ENCODE assay signal across 17 cellular contexts in the genomic region with DNA sequence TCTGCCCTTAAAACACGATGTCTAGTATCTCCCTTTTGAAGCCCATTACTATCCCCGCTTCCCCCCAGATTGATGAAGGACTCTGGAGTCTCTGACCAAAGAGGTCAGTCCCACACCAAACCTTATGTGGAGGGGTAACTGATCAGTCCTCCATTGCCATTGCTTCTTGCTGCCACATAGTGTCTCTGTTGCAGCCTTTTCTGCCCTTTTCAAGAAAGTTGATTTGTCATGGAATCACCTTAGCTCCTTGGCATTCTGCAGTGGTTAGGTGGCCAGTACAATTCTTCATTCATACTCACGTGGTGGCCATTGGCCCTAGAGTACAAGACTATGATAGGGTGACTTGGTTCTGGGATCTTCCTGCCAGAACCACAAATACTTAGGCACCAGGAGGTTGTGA. TPM values are rescaled to one million over a fixed set of nuclear protein-coding genes. Genes with fewer than 3 reads are reported as not detected.
DNase-seq lines count a peak whose midpoint lies in the region; ATAC-seq and TF ChIP-seq lines count a peak whose summit lies in the region.
"Had no signal": no experiment of that assay in that cellular context is flagged by ENCODE, and none has a peak within 500 bp of the region (broad histone marks: within the 10 kb centered on the region; RNA-seq: fewer than 3 reads in every experiment).

No MANE protein-coding gene starts in this region.

- peak; percentile 33 for DNase-seq in mammary epithelial cell
- no peak for DNase-seq in MCF 10A (ENCODE audit: unreplicated experiment)
- peak; percentile 27 for DNase-seq in RKO (ENCODE audit: low spot score)
- DNase-seq in fibroblast of mammary gland (ENCODE audit: low read depth), result peak; percentile 55
- no peak for DNase-seq in Karpas-422
- DNase-seq in Peyer's patch, result no peak
- no peak for DNase-seq in endothelial cell (ENCODE audit: low spot score)
- DNase-seq: activated effector memory CD4-positive, alpha-beta T cell treated with anti-CD3 and anti-CD28 coated beads, Interleukin-2, amount 50 U/mL, for 16 hours; DMS153; foreskin melanocyte; NCI-H1105 treated with DMSO at 0.1 percent for 48 hours; NCI-H510A treated with DMSO at 0.1 percent for 48 hours; nephron progenitor cell; trophoblast cell had no signal

- H3K9me3 Mint-ChIP-seq in MCF 10A (ENCODE audit: unreplicated experiment) (no peaks in the 10 kb centered on the region), endothelial cell (ENCODE audit: unreplicated experiment) (no peaks in the 10 kb centered on the region)
- H3K9me3 Mint-ChIP-seq: nephron progenitor cell had no signal

- no peaks in the 10 kb centered on the region for H3K36me3 Mint-ChIP-seq in MCF 10A (ENCODE audit: insufficient read depth, unreplicated experiment)
- H3K36me3 Mint-ChIP-seq in endothelial cell (ENCODE audit: low read depth, unreplicated experiment), result no peaks in the 10 kb centered on the region

- 82% methylated on average over 3 of the region's 3 CpGs for WGBS in mammary epithelial cell (ENCODE audit: low coverage, missing lambda C conversion rate)

- H3K4me3 Mint-ChIP-seq in MCF 10A (ENCODE audit: unreplicated experiment) (no peak overlapping the region), endothelial cell (ENCODE audit: unreplicated experiment) (no peak overlapping the region)
- H3K4me3 Mint-ChIP-seq: central memory CD8-positive, alpha-beta T cell; nephron progenitor cell had no signal

- H3K27me3 Mint-ChIP-seq in MCF 10A (ENCODE audit: insufficient read depth, unreplicated experiment), result peaks cover 2% of the 10 kb centered on the region
- H3K27me3 Mint-ChIP-seq in endothelial cell (ENCODE audit: unreplicated experiment), result no peaks in the 10 kb centered on the region

- CTCF ChIA-PET in mammary epithelial cell (lab: Charles Lee; ENCODE audit: low non-redundant PET), result interaction anchor here (0.9 to 1.0 kb wide), 2 partner anchors 49 to 68 kb away, joined by 4 to 7 read pairs; no protein-coding TSS in a partner anchor
- CTCF ChIA-PET in MCF 10A (lab: Yijun Ruan, JAX), result no interaction called here

- H3K4me1 ChIP-seq in mammary epithelial cell (ENCODE audit: insufficient read depth, low read length), result peaks cover 12% of the 10 kb centered on the region
- H3K4me1 ChIP-seq in Karpas-422 (ENCODE audit: low read length), result no peaks in the 10 kb centered on the region
- H3K4me1 ChIP-seq in Peyer's patch, result no peaks in the 10 kb centered on the region

- no peaks in the 10 kb centered on the region for H4K20me1 ChIP-seq in mammary epithelial cell (ENCODE audit: insufficient read depth, low read length)
- H4K20me1 ChIP-seq in Karpas-422 (ENCODE audit: insufficient read depth, low read depth, low read length), result no peaks in the 10 kb centered on the region

- H3K4me3 ChIP-seq in mammary epithelial cell (replicated peaks in 1 of 3; ENCODE audit: insufficient read depth in 1 of 3, low read depth in 2 of 3, low read length in 3 of 3) (no peak overlapping the region), fibroblast of mammary gland (ENCODE audit: control insufficient read depth, low read depth, low read length) (no peak overlapping the region), Karpas-422 (ENCODE audit: low read length) (no peak overlapping the region), Peyer's patch (no peak overlapping the region)

- in situ Hi-C loops in mammary epithelial cell (cut with MboI; ENCODE audit: low sequenced_read_pairs in 2 of 2), result loop anchor here in 1 of 2 donors (10.0 kb wide), 1 partner anchor 60 kb away; no protein-coding TSS in a partner anchor

- H3K4me2 ChIP-seq in mammary epithelial cell (ENCODE audit: insufficient read depth, low read depth, low read length) (no peak overlapping the region), Karpas-422 (ENCODE audit: low read depth, low read length, poor library complexity, severe bottlenecking) (no peak overlapping the region)

- H3K9me2 ChIP-seq in Karpas-422 (replicated peaks; ENCODE audit: insufficient read depth, low read length), result no peaks in the 10 kb centered on the region

- H3K9ac ChIP-seq in mammary epithelial cell (ENCODE audit: insufficient read depth, low read length) (no peak overlapping the region), Karpas-422 (ENCODE audit: low read length) (no peak overlapping the region)

- no peak for ATAC-seq in GM18517 (IDR thresholded peaks at IDR 0.05; ENCODE audit: unreplicated experiment)

- intact Hi-C loops in mammary epithelial cell (cut with micrococcal nuclease) (loop anchor here (5.0 kb wide), 1 partner anchor 67 kb away; no protein-coding TSS in a partner anchor), MCF 10A (cut with micrococcal nuclease) (loop anchor here (1.0 kb wide), 1 partner anchor 693 kb away; no protein-coding TSS in a partner anchor)

- H3K4me1 Mint-ChIP-seq in MCF 10A (ENCODE audit: insufficient read depth, unreplicated experiment), result peaks cover 15% of the 10 kb centered on the region
- H3K4me1 Mint-ChIP-seq in endothelial cell (ENCODE audit: unreplicated experiment), result no peaks in the 10 kb centered on the region
- H3K4me1 Mint-ChIP-seq: central memory CD8-positive, alpha-beta T cell; nephron progenitor cell had no signal

- dilution Hi-C loops in mammary epithelial cell (cut with HindIII; ENCODE audit: low sequenced_read_pairs), result no loop called here

- H3K36me3 ChIP-seq in mammary epithelial cell (ENCODE audit: insufficient read depth, low read length), result no peaks in the 10 kb centered on the region
- no peaks in the 10 kb centered on the region for H3K36me3 ChIP-seq in Karpas-422 (ENCODE audit: insufficient read depth, low read length)
- no peaks in the 10 kb centered on the region for H3K36me3 ChIP-seq in Peyer's patch

- BruUV-seq in mammary epithelial cell (replicated peaks; lab: Mats Ljungman, UMichigan) (no TSS peak), MCF 10A (replicated peaks; lab: Mats Ljungman, UMichigan) (no TSS peak)

- peak; percentile 14 to 44 for TF ChIP-seq CTCF in mammary epithelial cell (conservative IDR thresholded peaks at IDR 0.05 in 1 of 2, IDR thresholded peaks at IDR 0.05 in 1 of 2; ENCODE audit: extremely low read depth in 1 of 2, insufficient read depth in 1 of 2, low read depth in 1 of 2, low read length in 2 of 2)
- TF ChIP-seq CTCF in MCF 10A (IDR thresholded peaks at IDR 0.05; ENCODE audit: unreplicated experiment), result no peak
- TF ChIP-seq CTCF in fibroblast of mammary gland (conservative IDR thresholded peaks at IDR 0.05; ENCODE audit: control insufficient read depth, insufficient read depth, low read depth, low read length), result peak; percentile 47
- no peak for TF ChIP-seq CTCF in Peyer's patch (IDR thresholded peaks at IDR 0.05)
- TF ChIP-seq CTCF in endothelial cell (IDR thresholded peaks at IDR 0.05; ENCODE audit: unreplicated experiment), result no peak

- POLR2A ChIA-PET in MCF 10A (lab: Yijun Ruan, JAX), result interaction anchor here (1.3 kb wide), 1 partner anchor 8 kb away, joined by 4 read pairs; a partner anchor contains a TSS

- H3K27ac ChIP-seq in mammary epithelial cell (ENCODE audit: insufficient read depth, low read depth, low read length) (no peak overlapping the region), Karpas-422 (ENCODE audit: low read length) (no peak overlapping the region), Peyer's patch (no peak overlapping the region)

- no peak overlapping the region for H3K27ac Mint-ChIP-seq in MCF 10A (ENCODE audit: low read depth, unreplicated experiment)
- no peak overlapping the region for H3K27ac Mint-ChIP-seq in endothelial cell (ENCODE audit: unreplicated experiment)
- H3K27ac Mint-ChIP-seq: nephron progenitor cell had no signal

- H2AFZ ChIP-seq in mammary epithelial cell (ENCODE audit: low read depth, low read length) (no peak overlapping the region), Karpas-422 (ENCODE audit: low read length) (no peak overlapping the region)

- TF ChIP-seq POLR2A in Peyer's patch (IDR thresholded peaks at IDR 0.05), result no peak

- H3K27me3 ChIP-seq in mammary epithelial cell (ENCODE audit: insufficient read depth, low read length) (no peaks in the 10 kb centered on the region), Karpas-422 (ENCODE audit: low read length) (no peaks in the 10 kb centered on the region), Peyer's patch (no peaks in the 10 kb centered on the region)

- H3K79me2 ChIP-seq in mammary epithelial cell (ENCODE audit: insufficient read depth, low read length) (no peaks in the 10 kb centered on the region), Karpas-422 (ENCODE audit: low read length) (no peaks in the 10 kb centered on the region)

- H3K9me3 ChIP-seq in mammary epithelial cell (replicated peaks; ENCODE audit: insufficient read depth, low read length) (no peaks in the 10 kb centered on the region), Karpas-422 (ENCODE audit: low read length) (no peaks in the 10 kb centered on the region), Peyer's patch (no peaks in the 10 kb centered on the region)

RNA-seq across cellular contexts. Expression of a gene that starts 8.4 kb away (rescaled TPM):
- total RNA-seq in mammary epithelial cell (under 1 TPM in 1 of 2 donors, not detected in 1; 0.33 TPM), MCF 10A (2022) (not detected in 2 replicates), Peyer's patch (1 to 10 TPM in 1 of 4 donors, under 1 TPM in 2, not detected in 1; 0.27 to 1.7 (median 0.35) TPM), endothelial cell (ENCODE audit: unreplicated experiment) (not detected)
- polyA plus RNA-seq in mammary epithelial cell, result not detected
- not detected for polyA minus RNA-seq in mammary epithelial cell
- total RNA-seq in Karpas-422 (2014; rRNA removed; shearing (Covaris generic); ENCODE audit: low replicate concordance), result not detected in 2 replicates
- total RNA-seq: A673 had no signal

Comparison
In these comparisons a context has a peak if more than half of its experiments do, and no peak if none do; other contexts are left out.
1. DNase-seq: peak in mammary epithelial cell (single experiment), RKO (single experiment) and fibroblast of mammary gland (single experiment); none in MCF 10A (single experiment), Karpas-422 (single experiment), Peyer's patch (0 of 3) and endothelial cell (single experiment).
2. CTCF ChIP-seq: peak in mammary epithelial cell (2 of 2) and fibroblast of mammary gland (single experiment); none in MCF 10A (single experiment), Peyer's patch (0 of 6) and endothelial cell (single experiment).